In genomic region chr20:39107741-39108140, GRCh38 we compare ENCODE assay signal across 32 cellular contexts.
DNase-seq lines count a peak whose midpoint lies in the region; ATAC-seq, FAIRE-seq and TF ChIP-seq lines count a peak whose summit lies in the region.
"Had no signal": no experiment of that assay in that cellular context is flagged by ENCODE, and none has a peak within 500 bp of the region (broad histone marks: within the 10 kb centered on the region; RNA-seq: fewer than 3 reads in every experiment).

No MANE protein-coding gene starts in this region.

- TF ChIP-seq CTCF in HepG2 (CRISPR knock-in tag; IDR thresholded peaks at IDR 0.05) (no peak), right lobe of liver (IDR thresholded peaks at IDR 0.05) (no peak), foreskin fibroblast (IDR thresholded peaks at IDR 0.05; ENCODE audit: low read depth, low read length) (no peak)

- peaks cover 4 to 23% of the 10 kb centered on the region in 2 experiments; a peak in 4 of 5 replicates for H3K27me3 ChIP-seq in HepG2 (ENCODE audit: control insufficient read depth in 1 of 2, insufficient read depth in 2 of 2, low read length in 2 of 2)
- no peaks in the 10 kb centered on the region for H3K27me3 ChIP-seq in right lobe of liver

- H3K36me3 ChIP-seq in HepG2 (replicated peaks in 1 of 2; ENCODE audit: control insufficient read depth in 1 of 2, insufficient read depth in 2 of 2, low read length in 2 of 2): no peaks in the 10 kb centered on the region
- H3K36me3 ChIP-seq in right lobe of liver: no peaks in the 10 kb centered on the region
- H3K36me3 ChIP-seq: BLaER1, esophagus squamous epithelium, MG63, upper lobe of right lung had no signal

- no peak for FAIRE-seq in HepG2 (lab: Jason Lieb, UNC)
- FAIRE-seq: bronchial epithelial cell, GM12878 had no signal

- POLR2A ChIA-PET in HepG2 (lab: Yijun Ruan, JAX): no interaction called here

- no peak overlapping the region for H2AFZ ChIP-seq in HepG2 (ENCODE audit: low read length)

- DNase-seq in HepG2 (ENCODE audit: low spot score) (peak; percentile 42), right lobe of liver (no peak), RKO (ENCODE audit: low spot score) (peak; percentile 26), foreskin fibroblast (peak; percentile 25 to 33), HCEC 1CT (no peak)
- no peak for DNase-seq in stimulated activated naive CD4-positive, alpha-beta T cell treated with Interleukin-2 at 50 U/mL for 16 hours (lab: John Stamatoyannopoulos, UW)
- DNase-seq: 8988T; activated CD4-positive, alpha-beta T cell treated with anti-CD3 and anti-CD28 coated beads, Interleukin-2, amount 50 U/mL, for 1 hour; activated CD8-positive, alpha-beta memory T cell treated with anti-CD3 and anti-CD28 coated beads, Interleukin-2, amount 10 ng/mL, durations not matched to agents 7 days and 5 days; activated naive CD4-positive, alpha-beta T cell treated with Interleukin-2 at 50 U/mL for 16 hours; activated T-cell treated with anti-CD3 and anti-CD28 coated beads, Interleukin-2, amount 50 U/mL, for 72 hours; amygdala; esophagus squamous epithelium; glutamatergic neuron; H9; left cardiac atrium; mammary epithelial cell; MG63; NCI-H1417 treated with DMSO at 0.1 percent for 48 hours; NCI-H2107; NCI-H446 treated with DMSO at 0.1 percent for 48 hours; RPMI8226; substantia nigra; upper lobe of right lung had no signal

- no peak overlapping the region for H3K4me2 ChIP-seq in HepG2 (ENCODE audit: low read depth, low read length)
- H3K4me2 ChIP-seq: BLaER1 had no signal

- BruUV-seq in HepG2 (replicated peaks; lab: Mats Ljungman, UMichigan): no TSS peak

- no peaks in the 10 kb centered on the region for H3K79me2 ChIP-seq in HepG2 (ENCODE audit: insufficient read depth, low read length)

- WGBS in HepG2 (ENCODE audit: low lambda C conversion rate): 12% methylated on average over 5 of the region's 5 CpGs
- 46% methylated on average over 5 of the region's 5 CpGs for WGBS in right lobe of liver (ENCODE audit: insufficient coverage, low coverage, low lambda C conversion rate, missing lambda C conversion rate)

- no peaks in the 10 kb centered on the region for H3K9me3 ChIP-seq in HepG2 (ENCODE audit: low read length)
- H3K9me3 ChIP-seq in right lobe of liver: no peaks in the 10 kb centered on the region
- H3K9me3 ChIP-seq: BLaER1, upper lobe of right lung had no signal

- H3K4me1 ChIP-seq in HepG2 (ENCODE audit: insufficient read depth, low read length) (peaks cover 19% of the 10 kb centered on the region; the same call in 1 of the 2 replicates), right lobe of liver (no peaks in the 10 kb centered on the region)
- H3K4me1 ChIP-seq: upper lobe of right lung had no signal

- no peak for TF ChIP-seq RAD21 in HepG2 (CRISPR knock-in tag; IDR thresholded peaks at IDR 0.05)

- H3K9ac ChIP-seq in HepG2 (ENCODE audit: insufficient read depth, low read depth, low read length): no peak overlapping the region
- H3K9ac ChIP-seq: BLaER1 had no signal

- CTCF ChIA-PET in HepG2 (lab: Yijun Ruan, JAX; ENCODE audit: low intra/inter-chr PET ratio, low total read pairs): no interaction called here

- H3K27ac ChIP-seq in HepG2 (ENCODE audit: extremely low read length, insufficient read depth, low read length): no peak overlapping the region
- no peak overlapping the region for H3K27ac ChIP-seq in right lobe of liver
- H3K27ac ChIP-seq: BLaER1, coronary artery, esophagus squamous epithelium, upper lobe of right lung had no signal

- H3K4me3 ChIP-seq in HepG2 (replicated peaks in 1 of 3; ENCODE audit: insufficient read depth in 1 of 3, low read depth in 2 of 3, low read length in 3 of 3): no peak overlapping the region
- H3K4me3 ChIP-seq in right lobe of liver: no peak overlapping the region
- no peak overlapping the region for H3K4me3 ChIP-seq in foreskin fibroblast (ENCODE audit: low read depth in 1 of 2, low read length in 2 of 2)
- H3K4me3 ChIP-seq: BLaER1, coronary artery, esophagus squamous epithelium, GM12878, MG63, upper lobe of right lung had no signal

- intact Hi-C loops in HepG2 (cut with micrococcal nuclease; ENCODE audit: unreplicated experiment) (loop anchor here (2.0 kb wide), 1 partner anchor 53 kb away; no protein-coding TSS in a partner anchor), right lobe of liver (cut with DNase I) (no loop called here)

- in situ Hi-C loops in HepG2 (cut with HindIII; ENCODE audit: extremely low pct_ligation_motif_present, low pct_unique_long_range_greater_than_20kb): no loop called here

- ATAC-seq in HepG2 (no peak), right lobe of liver (no peak), HG03159 (IDR thresholded peaks at IDR 0.05; ENCODE audit: unreplicated experiment) (no peak), GM18861 (IDR thresholded peaks at IDR 0.05; ENCODE audit: unreplicated experiment) (no peak)
- ATAC-seq: activated CD8-positive, alpha-beta memory T cell treated with anti-CD3 and anti-CD28 coated beads, Interleukin-2, amount 10 ng/mL, durations not matched to agents 7 days and 5 days; activated T-cell treated with anti-CD3 and anti-CD28 coated beads, Interleukin-2, amount 50 U/mL, for 72 hours; GM12878; SK-N-SH treated with all-trans-retinoic acid at 6 μM for 48 hours; upper lobe of right lung; WTC11 had no signal

- H4K20me1 ChIP-seq in HepG2 (ENCODE audit: insufficient read depth, low read length): peaks cover 2% of the 10 kb centered on the region; the same call in 1 of the 2 replicates
- H4K20me1 ChIP-seq: BLaER1 had no signal

- TF ChIP-seq POLR2A in HepG2 (IDR thresholded peaks at IDR 0.05; ENCODE audit: insufficient read depth in 1 of 2, low read depth in 2 of 2, low read length in 2 of 2) (no peak), right lobe of liver (IDR thresholded peaks at IDR 0.05) (no peak)

- TF ChIP-seq EP300 in HepG2 (IDR thresholded peaks at IDR 0.05; ENCODE audit: low read depth in 2 of 2, low read length in 2 of 2): no peak
- no peak for TF ChIP-seq EP300 in HepG2 (CRISPR knock-in tag; IDR thresholded peaks at IDR 0.05; ENCODE audit: borderline replicate concordance)

TF ChIP-seq in HepG2, 621 proteins besides CTCF, POLR2A, EP300 and RAD21:
- TF ChIP-seq ZKSCAN5 (CRISPR knock-in tag; IDR thresholded peaks at IDR 0.05) (no peak), RARA (CRISPR knock-in tag; IDR thresholded peaks at IDR 0.05) (peak; percentile 37; the same call in 1 of the 2 replicates)

Comparison
In these comparisons a context has a peak if more than half of its experiments do, and no peak if none do; other contexts are left out.
1. DNase-seq: peak in HepG2 (single experiment), RKO (single experiment) and foreskin fibroblast (2 of 2); none in right lobe of liver (0 of 3), stimulated activated naive CD4-positive, alpha-beta T cell treated with Interleukin-2 at 50 U/mL for 16 hours (single experiment) and HCEC 1CT (single experiment).